Comparison of ENCODE assay signal across 21 cellular contexts in the genomic region with DNA sequence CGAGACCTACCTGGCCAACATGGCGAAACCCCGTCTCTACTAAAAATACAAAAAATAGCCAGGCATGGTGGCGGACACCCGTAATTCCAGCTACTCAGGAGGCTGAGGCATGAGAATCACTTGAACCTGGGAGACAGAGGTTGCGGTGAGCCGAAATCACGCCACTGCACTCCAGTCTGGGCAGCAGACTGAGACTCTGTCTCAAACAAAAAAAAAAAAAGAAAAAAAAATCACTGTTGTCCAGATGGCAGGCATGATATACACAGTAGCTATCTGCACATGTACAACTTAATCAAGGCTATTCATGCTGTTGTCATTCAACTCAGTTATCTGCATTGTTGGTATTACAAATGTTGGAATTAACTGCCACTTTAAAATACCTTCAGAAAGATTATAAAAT. TPM values are rescaled to one million over a fixed set of nuclear protein-coding genes. Genes with fewer than 3 reads are reported as not detected.
A peak's percentile ranks its signal among the peaks of the same experiment; 100 is the strongest.
DNase-seq lines count a peak whose midpoint lies in the region; ATAC-seq and TF ChIP-seq lines count a peak whose summit lies in the region.
"Had no signal": no experiment of that assay in that cellular context is flagged by ENCODE, and none has a peak within 500 bp of the region (broad histone marks: within the 10 kb centered on the region; RNA-seq: fewer than 3 reads in every experiment).

No MANE protein-coding gene starts in this region.

- TF ChIP-seq CTCF in SK-N-SH (IDR thresholded peaks at IDR 0.05) (no peak), esophagus squamous epithelium (IDR thresholded peaks at IDR 0.05) (no peak)

- H2BK120ac ChIP-seq in trophoblast cell (ENCODE audit: insufficient read depth, low read length, poor library complexity), result no peak overlapping the region

- no peak for TF ChIP-seq EP300 in SK-N-SH (IDR thresholded peaks at IDR 0.05; ENCODE audit: borderline replicate concordance in 1 of 2, low read depth in 1 of 2, low read length in 1 of 2)

- 96% methylated on average over 8 of the region's 8 CpGs for WGBS in SK-N-SH (ENCODE audit: low lambda C conversion rate)
- WGBS in trophoblast cell (ENCODE audit: extremely low coverage, insufficient coverage, insufficient read length), result no CpG with 5 or more reads among the region's 8 CpGs
- 95 to 97% methylated on average over 8 of the region's 8 CpGs for WGBS in esophagus squamous epithelium, 2 donors

- peaks cover 30% of the 10 kb centered on the region for H3K4me1 Mint-ChIP-seq in T-helper 17 cell

- H2AK5ac ChIP-seq in trophoblast cell (ENCODE audit: low read length), result no peak overlapping the region

- H4K8ac ChIP-seq in trophoblast cell (ENCODE audit: low read depth, low read length), result no peak overlapping the region

- H3K79me2 ChIP-seq in SK-N-SH (ENCODE audit: insufficient read depth), result peaks cover 97% of the 10 kb centered on the region
- no peaks in the 10 kb centered on the region for H3K79me2 ChIP-seq in trophoblast cell (ENCODE audit: control insufficient read depth, insufficient read depth, low read length, poor library complexity)

- no peak for TF ChIP-seq RAD21 in SK-N-SH (IDR thresholded peaks at IDR 0.05; ENCODE audit: low read length)

- H3K36me3 Mint-ChIP-seq in T-helper 17 cell (ENCODE audit: low read depth), result peaks cover 5% of the 10 kb centered on the region

- H3K27ac ChIP-seq in SK-N-SH (ENCODE audit: low read depth in 2 of 2, low read length in 1 of 2), result no peak overlapping the region
- H3K27ac ChIP-seq in trophoblast cell (ENCODE audit: low read depth, low read length), result no peak overlapping the region
- H3K27ac ChIP-seq in esophagus squamous epithelium, result no peak overlapping the region

- H3K23ac ChIP-seq in trophoblast cell (ENCODE audit: low read length), result no peak overlapping the region

- peaks cover 8% of the 10 kb centered on the region for H3F3A ChIP-seq in SK-N-SH (replicated peaks; ENCODE audit: insufficient read depth)

- H3K18ac ChIP-seq in trophoblast cell (ENCODE audit: low read length), result peak overlapping the region; percentile 14

- H3K4me2 ChIP-seq in SK-N-SH (no peak overlapping the region), trophoblast cell (ENCODE audit: low read length) (no peak overlapping the region)

- no peaks in the 10 kb centered on the region for H3K9me2 ChIP-seq in SK-N-SH

- no peak overlapping the region for H3K4ac ChIP-seq in trophoblast cell (ENCODE audit: low read depth, low read length)

- no peak overlapping the region for H4K91ac ChIP-seq in trophoblast cell (ENCODE audit: low read depth, low read length)

- H3K9ac ChIP-seq in SK-N-SH (no peak overlapping the region), trophoblast cell (ENCODE audit: low read length) (no peak overlapping the region)

- DNase-seq in SK-N-SH, result peak; percentile 26
- no peak for DNase-seq in T-helper 17 cell
- DNase-seq in trophoblast cell, result no peak
- no peak for DNase-seq in esophagus squamous epithelium (lab: John Stamatoyannopoulos, UW)
- no peak for DNase-seq in ureter (ENCODE audit: low spot score)
- DNase-seq: 8988T; BE2C; C1 segment of cervical spinal cord; CD4-positive, CD25-positive, alpha-beta regulatory T cell; CD8-positive, alpha-beta memory T cell; COR-L47; DMS153; DMS79; GDM1; GOT3; H7 had no signal

- H3K4me1 ChIP-seq in SK-N-SH (ENCODE audit: control insufficient read depth in 1 of 2, insufficient read depth in 2 of 2, low read depth in 1 of 2, low read length in 1 of 2) (no peaks in the 10 kb centered on the region; a peak in 2 of 4 replicates), trophoblast cell (ENCODE audit: control insufficient read depth in 1 of 2, insufficient read depth in 2 of 2, low read length in 2 of 2) (peaks cover 1 to 2% of the 10 kb centered on the region in 2 experiments), esophagus squamous epithelium (peaks cover 0 to 3% (median 0%) of the 10 kb centered on the region in 3 donors)

- H2BK12ac ChIP-seq in trophoblast cell (ENCODE audit: low read length), result no peak overlapping the region

- H3K27me3 ChIP-seq in SK-N-SH (ENCODE audit: insufficient read depth) (no peaks in the 10 kb centered on the region), trophoblast cell (ENCODE audit: insufficient read depth, low read length) (no peaks in the 10 kb centered on the region), esophagus squamous epithelium (no peaks in the 10 kb centered on the region)
- H3K27me3 ChIP-seq: BE2C had no signal

- no peaks in the 10 kb centered on the region for H3K27me3 Mint-ChIP-seq in T-helper 17 cell
- H3K27me3 Mint-ChIP-seq: CD4-positive, CD25-positive, alpha-beta regulatory T cell; CD8-positive, alpha-beta memory T cell; IgD-negative memory B cell had no signal

- no peak overlapping the region for H3K14ac ChIP-seq in trophoblast cell (ENCODE audit: low read length)

- TF ChIP-seq POLR2A in esophagus squamous epithelium (IDR thresholded peaks at IDR 0.05), result no peak

- no peak for ATAC-seq in SK-N-SH treated with all-trans-retinoic acid at 6 μM for 48 hours
- ATAC-seq in T-helper 17 cell, result no peak
- ATAC-seq in HG03095 (IDR thresholded peaks at IDR 0.05; ENCODE audit: unreplicated experiment), result no peak
- ATAC-seq: HCT116, HepG2 had no signal

- no peak overlapping the region for H2BK5ac ChIP-seq in trophoblast cell (ENCODE audit: low read depth, low read length, poor library complexity)

- H4K20me1 ChIP-seq in SK-N-SH (ENCODE audit: insufficient read depth), result peaks cover 48% of the 10 kb centered on the region

- H3K27ac Mint-ChIP-seq in T-helper 17 cell, result no peak overlapping the region
- H3K27ac Mint-ChIP-seq: IgD-negative memory B cell had no signal

- no peaks in the 10 kb centered on the region for H3K79me1 ChIP-seq in trophoblast cell (ENCODE audit: low read length)

- H3K9me3 ChIP-seq in SK-N-SH (no peaks in the 10 kb centered on the region), T-helper 17 cell (ENCODE audit: control insufficient read depth, low read length, poor library complexity, severe bottlenecking) (no peaks in the 10 kb centered on the region), trophoblast cell (ENCODE audit: insufficient read depth, low read depth, low read length) (no peaks in the 10 kb centered on the region), esophagus squamous epithelium (no peaks in the 10 kb centered on the region)
- H3K9me3 ChIP-seq: BE2C had no signal

- H3K36me3 ChIP-seq in SK-N-SH (replicated peaks in 1 of 2; ENCODE audit: control insufficient read depth in 1 of 2, insufficient read depth in 2 of 2, low read length in 1 of 2) (no peaks in the 10 kb centered on the region), trophoblast cell (ENCODE audit: control insufficient read depth in 1 of 2, insufficient read depth in 2 of 2, low read length in 2 of 2) (peaks cover 0 to 1% of the 10 kb centered on the region in 2 experiments), esophagus squamous epithelium (no peaks in the 10 kb centered on the region)

- no peak overlapping the region for H3K4me3 ChIP-seq in SK-N-SH (ENCODE audit: low read depth in 2 of 2, low read length in 1 of 2)
- H3K4me3 ChIP-seq in trophoblast cell (ENCODE audit: low read depth, low read length), result no peak overlapping the region
- H3K4me3 ChIP-seq in esophagus squamous epithelium, result no peak overlapping the region

- intact Hi-C loops in esophagus squamous epithelium (cut with DNase I), result no loop called here

- CTCF ChIA-PET in SK-N-SH (lab: Yijun Ruan, JAX), result interaction anchor here (0.9 to 1.4 kb wide), 2 partner anchors 21 to 146 kb away, joined by 3 to 5 read pairs; a partner anchor contains a TSS

- H4K12ac ChIP-seq in trophoblast cell (ENCODE audit: low read depth, low read length), result no peak overlapping the region

- H2AFZ ChIP-seq in SK-N-SH (ENCODE audit: low read depth), result no peak overlapping the region
- no peak overlapping the region for H2AFZ ChIP-seq in trophoblast cell (ENCODE audit: insufficient read depth, low read length, poor library complexity)

- peak overlapping the region; percentile 31 for H3K4me3 Mint-ChIP-seq in T-helper 17 cell
- H3K4me3 Mint-ChIP-seq: CD8-positive, alpha-beta memory T cell; IgD-negative memory B cell had no signal

- POLR2A ChIA-PET in SK-N-SH (lab: Yijun Ruan, JAX), result no interaction called here

TF ChIP-seq in SK-N-SH, 30 proteins besides CTCF, POLR2A, EP300 and RAD21:
- TF ChIP-seq MXI1 (IDR thresholded peaks at IDR 0.05; ENCODE audit: low read depth, low read length), result peak; percentile 44; the same call in 1 of the 2 replicates
- no peak for TF ChIP-seq NFIC (IDR thresholded peaks at IDR 0.05; ENCODE audit: borderline replicate concordance)
- peak; percentile 25; the same call in 1 of the 2 replicates for TF ChIP-seq GATA2 (CRISPR knock-in tag; IDR thresholded peaks at IDR 0.05)

TF ChIP-seq in SK-N-SH treated with all-trans-retinoic acid at 6 μM for 48 hours, 23 proteins besides CTCF, POLR2A, EP300 and RAD21 (continues in another document):
- TF ChIP-seq CSDC2 (CRISPR knock-in tag; IDR thresholded peaks at IDR 0.05) (no peak), TOX (CRISPR knock-in tag; IDR thresholded peaks at IDR 0.05; ENCODE audit: borderline replicate concordance) (no peak), SNAI2 (CRISPR knock-in tag; IDR thresholded peaks at IDR 0.05) (no peak)
- TF ChIP-seq, protein P1, sequence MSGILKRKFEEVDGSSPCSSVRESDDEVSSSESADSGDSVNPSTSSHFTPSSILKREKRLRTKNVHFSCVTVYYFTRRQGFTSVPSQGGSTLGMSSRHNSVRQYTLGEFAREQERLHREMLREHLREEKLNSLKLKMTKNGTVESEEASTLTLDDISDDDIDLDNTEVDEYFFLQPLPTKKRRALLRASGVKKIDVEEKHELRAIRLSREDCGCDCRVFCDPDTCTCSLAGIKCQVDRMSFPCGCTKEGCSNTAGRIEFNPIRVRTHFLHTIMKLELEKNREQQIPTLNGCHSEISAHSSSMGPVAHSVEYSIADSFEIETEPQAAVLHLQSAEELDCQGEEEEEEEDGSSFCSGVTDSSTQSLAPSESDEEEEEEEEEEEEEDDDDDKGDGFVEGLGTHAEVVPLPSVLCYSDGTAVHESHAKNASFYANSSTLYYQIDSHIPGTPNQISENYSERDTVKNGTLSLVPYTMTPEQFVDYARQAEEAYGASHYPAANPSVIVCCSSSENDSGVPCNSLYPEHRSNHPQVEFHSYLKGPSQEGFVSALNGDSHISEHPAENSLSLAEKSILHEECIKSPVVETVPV (CRISPR knock-in tag; IDR thresholded peaks at IDR 0.05), result no peak

RNA-seq across cellular contexts. Expression of a gene that starts 55.3 kb away (rescaled TPM):
- 5.2 and 6.7 TPM in 2 replicates for polyA plus RNA-seq in SK-N-SH (2012; rRNA removed)
- polyA plus RNA-seq in SK-N-SH (2012; cell fraction: cytosol; rRNA removed), result 6.2 and 6.6 TPM in 2 replicates
- 7.1 and 13.7 TPM in 2 replicates for polyA plus RNA-seq in SK-N-SH (2012; cell fraction: nucleus; rRNA removed)
- total RNA-seq in T-helper 17 cell (10 to 100 TPM; 56.1 to 59.6 TPM), esophagus squamous epithelium (10 to 100 TPM in 3 of 4 donors, 1 to 10 TPM in 1; 10.0 to 40.6 (median 20.6) TPM), ureter (77.2 TPM)
- 21.6 and 21.9 TPM in 2 replicates for polyA plus RNA-seq in trophoblast cell (2013)
